ENCODE assay signal across 8 cellular contexts in genomic region chr3:100103558-100104441, GRCh38. TPM values are rescaled to one million over a fixed set of nuclear protein-coding genes. Genes with fewer than 3 reads are reported as not detected.
DNase-seq lines count a peak whose midpoint lies in the region; ATAC-seq and TF ChIP-seq lines count a peak whose summit lies in the region.

No MANE protein-coding gene starts in this region.

- H3K4me1 Mint-ChIP-seq in activated T-cell treated with anti-CD3 and anti-CD28 coated beads, Interleukin-2, amount 50 U/mL, for 72 hours (ENCODE audit: low read depth) = peaks cover 41% of the 10 kb centered on the region
- H3K4me1 Mint-ChIP-seq in T-cell = peaks cover 0 to 2% (median 0%) of the 10 kb centered on the region in 3 donors

- CTCF ChIA-PET in T-cell (lab: Charles Lee) = interaction anchor here in 1 of 2 donors (1.6 kb wide), 1 partner anchor 35 kb away, joined by 6 read pairs; no protein-coding TSS in a partner anchor

- peak; percentile 61 to 62 for DNase-seq in activated T-cell treated with anti-CD3 and anti-CD28 coated beads, Interleukin-2, amount 50 U/mL, for 72 hours
- DNase-seq in activated T-cell treated with anti-CD3 and anti-CD28 coated beads for 4 hours = no peak
- DNase-seq in NCI-H1694 treated with DMSO at 0.1 percent for 48 hours (lab: John Stamatoyannopoulos, UW) = peak; percentile 56
- DNase-seq in foreskin fibroblast = peak; percentile 69 to 72
- no peak for DNase-seq in T-cell
- no peak for DNase-seq in NCI-H2171 treated with DMSO at 0.1 percent for 48 hours (lab: John Stamatoyannopoulos, UW)
- no peak for DNase-seq in GDM1 (lab: John Stamatoyannopoulos, UW)

- H3K4me3 ChIP-seq in foreskin fibroblast (ENCODE audit: low read depth in 1 of 2, low read length in 2 of 2) = no peak overlapping the region

- H3K9me3 Mint-ChIP-seq in activated T-cell treated with anti-CD3 and anti-CD28 coated beads, Interleukin-2, amount 50 U/mL, for 72 hours = peaks cover 2 to 4% of the 10 kb centered on the region in 2 donors
- peaks cover 2 to 4% (median 4%) of the 10 kb centered on the region in 3 donors for H3K9me3 Mint-ChIP-seq in T-cell

- peaks cover 4 to 11% of the 10 kb centered on the region in 2 donors for H3K36me3 Mint-ChIP-seq in activated T-cell treated with anti-CD3 and anti-CD28 coated beads, Interleukin-2, amount 50 U/mL, for 72 hours (ENCODE audit: insufficient read depth in 2 of 2)
- H3K36me3 Mint-ChIP-seq in T-cell = peaks cover 14% of the 10 kb centered on the region

- no peak for TF ChIP-seq CTCF in foreskin fibroblast (IDR thresholded peaks at IDR 0.05; ENCODE audit: low read depth, low read length)

- POLR2A ChIA-PET in T-cell (lab: Charles Lee) = interaction anchor here in 1 of 2 donors (0.6 kb wide), 1 partner anchor 32 kb away, joined by 5 read pairs; no protein-coding TSS in a partner anchor

- no peaks in the 10 kb centered on the region for H3K27me3 Mint-ChIP-seq in activated T-cell treated with anti-CD3 and anti-CD28 coated beads, Interleukin-2, amount 50 U/mL, for 72 hours (ENCODE audit: low read depth)
- H3K27me3 Mint-ChIP-seq in T-cell = no peaks in the 10 kb centered on the region

- H3K4me3 Mint-ChIP-seq in activated T-cell treated with anti-CD3 and anti-CD28 coated beads, Interleukin-2, amount 50 U/mL, for 72 hours = peak overlapping the region; percentile 7 to 23
- H3K4me3 Mint-ChIP-seq in T-cell = no peak overlapping the region

- peak; percentile 94 to 96 for ATAC-seq in activated T-cell treated with anti-CD3 and anti-CD28 coated beads, Interleukin-2, amount 50 U/mL, for 72 hours (replicated peaks in 1 of 2)
- peak; percentile 91 for ATAC-seq in HG02798 (IDR thresholded peaks at IDR 0.05; ENCODE audit: poor library complexity, unreplicated experiment)
- ATAC-seq in T-cell (replicated peaks in 1 of 4) = no peak

- H3K27ac Mint-ChIP-seq in activated T-cell treated with anti-CD3 and anti-CD28 coated beads, Interleukin-2, amount 50 U/mL, for 72 hours = peak overlapping the region; percentile 80
- H3K27ac Mint-ChIP-seq in T-cell = no peak overlapping the region

RNA-seq across cellular contexts. Expression of gene FILIP1L, which starts 10.5 kb away (rescaled TPM):
- total RNA-seq in activated T-cell treated with anti-CD3 and anti-CD28 coated beads, Interleukin-2, amount 50 U/mL, for 72 hours = under 1 TPM; 0.46 to 0.93 TPM
- under 1 TPM in 4 of 5 donors, not detected in 1; 0.10 to 0.38 (median 0.27) TPM for total RNA-seq in T-cell

Comparison
In these comparisons a context has a peak if more than half of its experiments do, and no peak if none do; other contexts are left out.
1. DNase-seq: peak in activated T-cell treated with anti-CD3 and anti-CD28 coated beads, Interleukin-2, amount 50 U/mL, for 72 hours (2 of 2), NCI-H1694 treated with DMSO at 0.1 percent for 48 hours (single experiment) and foreskin fibroblast (2 of 2); none in activated T-cell treated with anti-CD3 and anti-CD28 coated beads for 4 hours (single experiment), T-cell (0 of 34), NCI-H2171 treated with DMSO at 0.1 percent for 48 hours (single experiment) and GDM1 (single experiment).
2. ATAC-seq: peak in activated T-cell treated with anti-CD3 and anti-CD28 coated beads, Interleukin-2, amount 50 U/mL, for 72 hours (2 of 2) and HG02798 (single experiment); none in T-cell (0 of 4).
3. H3K4me3 Mint-ChIP-seq: peak in activated T-cell treated with anti-CD3 and anti-CD28 coated beads, Interleukin-2, amount 50 U/mL, for 72 hours (2 of 2); none in T-cell (0 of 3).